1 cellular context compared by ENCODE assay signal in genomic region chr1:89946532-89946931, GRCh38.
TF ChIP-seq lines count a peak whose summit lies in the region.

No MANE protein-coding gene starts in this region.

TF ChIP-seq in K562, 482 proteins besides CTCF, POLR2A, EP300 and RAD21 (continued from another document):
- no peak for TF ChIP-seq CEBPZ (IDR thresholded peaks at IDR 0.05; ENCODE audit: borderline replicate concordance, low read depth, low read length)
- peak; percentile 7; the same call in 1 of the 2 replicates for TF ChIP-seq MAFF (IDR thresholded peaks at IDR 0.05; ENCODE audit: low read length)
- TF ChIP-seq KAT7 (CRISPR knock-in tag; IDR thresholded peaks at IDR 0.05; ENCODE audit: borderline replicate concordance), result no peak
